Comparison of ENCODE assay signal across 1 cellular context in the genomic region with DNA sequence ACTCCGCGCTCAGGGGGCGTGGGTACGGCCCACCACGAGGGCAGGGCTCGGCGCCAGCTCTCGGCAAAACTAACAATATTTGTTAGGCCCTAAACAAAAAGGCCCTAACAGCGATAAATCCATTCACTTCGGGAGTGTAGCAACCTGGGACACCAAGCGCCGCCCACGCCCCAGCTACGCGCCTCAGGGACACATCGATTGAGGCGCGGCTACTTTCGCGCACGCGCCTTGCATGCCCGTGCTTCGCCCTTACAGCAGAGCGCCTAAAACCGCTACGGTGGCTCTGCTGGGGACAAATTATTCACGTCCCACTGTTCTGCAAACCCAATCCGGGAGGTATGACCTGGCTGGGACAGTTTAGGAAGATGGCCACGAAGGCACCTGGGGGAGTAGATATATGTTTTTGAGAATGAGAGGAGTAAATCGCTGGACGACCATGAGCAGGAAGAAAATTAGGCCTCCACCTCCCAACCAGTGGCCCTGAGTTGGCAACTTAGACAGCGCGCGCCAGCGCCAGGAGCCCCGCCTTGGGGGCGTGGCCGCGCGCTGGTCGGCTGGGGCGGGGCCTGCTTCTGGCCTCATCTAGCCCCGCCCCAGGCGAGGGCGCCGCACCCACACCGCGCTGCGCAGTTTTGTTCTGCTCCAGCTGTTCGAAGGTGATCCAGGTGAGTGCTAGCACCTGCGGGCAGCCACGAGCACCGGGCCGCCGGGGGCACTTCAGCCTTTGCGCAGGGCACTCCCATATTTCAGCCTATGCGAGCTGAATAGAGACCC.
TF ChIP-seq lines count a peak whose summit lies in the region.

A gene (plus strand): TSS at position 606 of the 774 bp plus-strand sequence. CDS start 18,614 bp downstream, outside the sequence.

TF ChIP-seq in HEK293, 187 proteins besides CTCF, POLR2A, EP300 and RAD21 (continued from another document):
- TF ChIP-seq, protein P1, sequence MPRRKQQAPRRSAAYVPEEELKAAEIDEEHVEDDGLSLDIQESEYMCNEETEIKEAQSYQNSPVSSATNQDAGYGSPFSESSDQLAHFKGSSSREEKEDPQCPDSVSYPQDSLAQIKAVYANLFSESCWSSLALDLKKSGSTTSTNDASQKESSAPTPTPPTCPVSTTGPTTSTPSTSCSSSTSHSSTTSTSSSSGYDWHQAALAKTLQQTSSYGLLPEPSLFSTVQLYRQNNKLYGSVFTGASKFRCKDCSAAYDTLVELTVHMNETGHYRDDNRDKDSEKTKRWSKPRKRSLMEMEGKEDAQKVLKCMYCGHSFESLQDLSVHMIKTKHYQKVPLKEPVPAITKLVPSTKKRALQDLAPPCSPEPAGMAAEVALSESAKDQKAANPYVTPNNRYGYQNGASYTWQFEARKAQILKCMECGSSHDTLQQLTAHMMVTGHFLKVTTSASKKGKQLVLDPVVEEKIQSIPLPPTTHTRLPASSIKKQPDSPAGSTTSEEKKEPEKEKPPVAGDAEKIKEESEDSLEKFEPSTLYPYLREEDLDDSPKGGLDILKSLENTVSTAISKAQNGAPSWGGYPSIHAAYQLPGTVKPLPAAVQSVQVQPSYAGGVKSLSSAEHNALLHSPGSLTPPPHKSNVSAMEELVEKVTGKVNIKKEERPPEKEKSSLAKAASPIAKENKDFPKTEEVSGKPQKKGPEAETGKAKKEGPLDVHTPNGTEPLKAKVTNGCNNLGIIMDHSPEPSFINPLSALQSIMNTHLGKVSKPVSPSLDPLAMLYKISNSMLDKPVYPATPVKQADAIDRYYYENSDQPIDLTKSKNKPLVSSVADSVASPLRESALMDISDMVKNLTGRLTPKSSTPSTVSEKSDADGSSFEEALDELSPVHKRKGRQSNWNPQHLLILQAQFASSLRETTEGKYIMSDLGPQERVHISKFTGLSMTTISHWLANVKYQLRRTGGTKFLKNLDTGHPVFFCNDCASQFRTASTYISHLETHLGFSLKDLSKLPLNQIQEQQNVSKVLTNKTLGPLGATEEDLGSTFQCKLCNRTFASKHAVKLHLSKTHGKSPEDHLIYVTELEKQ (tag by site-specific recombination; IDR thresholded peaks at IDR 0.05; ENCODE audit: borderline replicate concordance), result 0 out of 2 replicates have a peak, but pooled peaks have one; percentile 7
- TF ChIP-seq, protein P2, sequence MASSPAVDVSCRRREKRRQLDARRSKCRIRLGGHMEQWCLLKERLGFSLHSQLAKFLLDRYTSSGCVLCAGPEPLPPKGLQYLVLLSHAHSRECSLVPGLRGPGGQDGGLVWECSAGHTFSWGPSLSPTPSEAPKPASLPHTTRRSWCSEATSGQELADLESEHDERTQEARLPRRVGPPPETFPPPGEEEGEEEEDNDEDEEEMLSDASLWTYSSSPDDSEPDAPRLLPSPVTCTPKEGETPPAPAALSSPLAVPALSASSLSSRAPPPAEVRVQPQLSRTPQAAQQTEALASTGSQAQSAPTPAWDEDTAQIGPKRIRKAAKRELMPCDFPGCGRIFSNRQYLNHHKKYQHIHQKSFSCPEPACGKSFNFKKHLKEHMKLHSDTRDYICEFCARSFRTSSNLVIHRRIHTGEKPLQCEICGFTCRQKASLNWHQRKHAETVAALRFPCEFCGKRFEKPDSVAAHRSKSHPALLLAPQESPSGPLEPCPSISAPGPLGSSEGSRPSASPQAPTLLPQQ (tag by site-specific recombination; IDR thresholded peaks at IDR 0.05), result peak; percentile 80; the same call in 1 of the 2 replicates
- TF ChIP-seq ZNF112 (tag by site-specific recombination; IDR thresholded peaks at IDR 0.05) (no peak), ZNF561 (tag by site-specific recombination; IDR thresholded peaks at IDR 0.05; ENCODE audit: borderline replicate concordance) (peak; percentile 94; the same call in 1 of the 2 replicates), SP3 (tag by site-specific recombination; IDR thresholded peaks at IDR 0.05) (peak; percentile 92), ZNF501 (tag by site-specific recombination; IDR thresholded peaks at IDR 0.05) (peak; percentile 92; the same call in 1 of the 2 replicates), ZNF610 (tag by site-specific recombination; IDR thresholded peaks at IDR 0.05; ENCODE audit: borderline replicate concordance) (peak; percentile 89), ZNF202 (tag by site-specific recombination; IDR thresholded peaks at IDR 0.05; ENCODE audit: borderline replicate concordance) (no peak), ZNF324 (tag by site-specific recombination; IDR thresholded peaks at IDR 0.05) (peak; percentile 66; the same call in 1 of the 2 replicates), ZNF140 (tag by site-specific recombination; IDR thresholded peaks at IDR 0.05) (no peak), KLF10 (tag by site-specific recombination; IDR thresholded peaks at IDR 0.05) (peak; percentile 60; the same call in 1 of the 2 replicates), ZNF169 (tag by site-specific recombination; IDR thresholded peaks at IDR 0.05) (no peak), ZNF623 (tag by site-specific recombination; IDR thresholded peaks at IDR 0.05) (peak; percentile 24; the same call in 1 of the 2 replicates), SP7 (tag by site-specific recombination; IDR thresholded peaks at IDR 0.05) (peak; percentile 84), EGR2 (tag by site-specific recombination; IDR thresholded peaks at IDR 0.05; ENCODE audit: low read depth) (peak; percentile 61), ZNF335 (tag by site-specific recombination; conservative IDR thresholded peaks at IDR 0.05) (peak; percentile 94), ZNF654 (tag by site-specific recombination; IDR thresholded peaks at IDR 0.05; ENCODE audit: low read depth) (no peak), TRIM28 (IDR thresholded peaks at IDR 0.05; ENCODE audit: borderline replicate concordance, low read length) (peak; percentile 68), ZNF404 (tag by site-specific recombination; IDR thresholded peaks at IDR 0.05) (no peak), ZNF211 (tag by site-specific recombination; IDR thresholded peaks at IDR 0.05; ENCODE audit: low read depth) (no peak), KLF7 (tag by site-specific recombination; IDR thresholded peaks at IDR 0.05; ENCODE audit: borderline replicate concordance) (peak; percentile 51; the same call in 1 of the 2 replicates), GLIS1 (tag by site-specific recombination; IDR thresholded peaks at IDR 0.05) (peak; percentile 75), SP2 (tag by site-specific recombination; IDR thresholded peaks at IDR 0.05) (peak; percentile 60), ZFP69B (tag by site-specific recombination; IDR thresholded peaks at IDR 0.05) (peak; percentile 62; the same call in 1 of the 2 replicates), ZNF341 (tag by site-specific recombination; IDR thresholded peaks at IDR 0.05; ENCODE audit: low read depth) (peak; percentile 61), KLF8 (tag by site-specific recombination; IDR thresholded peaks at IDR 0.05) (peak; percentile 87), ZNF2 (tag by site-specific recombination; IDR thresholded peaks at IDR 0.05) (peak; percentile 84; the same call in 1 of the 2 replicates)
- TF ChIP-seq, protein P3, sequence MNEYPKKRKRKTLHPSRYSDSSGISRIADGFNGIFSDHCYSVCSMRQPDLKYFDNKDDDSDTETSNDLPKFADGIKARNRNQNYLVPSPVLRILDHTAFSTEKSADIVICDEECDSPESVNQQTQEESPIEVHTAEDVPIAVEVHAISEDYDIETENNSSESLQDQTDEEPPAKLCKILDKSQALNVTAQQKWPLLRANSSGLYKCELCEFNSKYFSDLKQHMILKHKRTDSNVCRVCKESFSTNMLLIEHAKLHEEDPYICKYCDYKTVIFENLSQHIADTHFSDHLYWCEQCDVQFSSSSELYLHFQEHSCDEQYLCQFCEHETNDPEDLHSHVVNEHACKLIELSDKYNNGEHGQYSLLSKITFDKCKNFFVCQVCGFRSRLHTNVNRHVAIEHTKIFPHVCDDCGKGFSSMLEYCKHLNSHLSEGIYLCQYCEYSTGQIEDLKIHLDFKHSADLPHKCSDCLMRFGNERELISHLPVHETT (tag by site-specific recombination; IDR thresholded peaks at IDR 0.05), result peak; percentile 61
- TF ChIP-seq, protein P4, sequence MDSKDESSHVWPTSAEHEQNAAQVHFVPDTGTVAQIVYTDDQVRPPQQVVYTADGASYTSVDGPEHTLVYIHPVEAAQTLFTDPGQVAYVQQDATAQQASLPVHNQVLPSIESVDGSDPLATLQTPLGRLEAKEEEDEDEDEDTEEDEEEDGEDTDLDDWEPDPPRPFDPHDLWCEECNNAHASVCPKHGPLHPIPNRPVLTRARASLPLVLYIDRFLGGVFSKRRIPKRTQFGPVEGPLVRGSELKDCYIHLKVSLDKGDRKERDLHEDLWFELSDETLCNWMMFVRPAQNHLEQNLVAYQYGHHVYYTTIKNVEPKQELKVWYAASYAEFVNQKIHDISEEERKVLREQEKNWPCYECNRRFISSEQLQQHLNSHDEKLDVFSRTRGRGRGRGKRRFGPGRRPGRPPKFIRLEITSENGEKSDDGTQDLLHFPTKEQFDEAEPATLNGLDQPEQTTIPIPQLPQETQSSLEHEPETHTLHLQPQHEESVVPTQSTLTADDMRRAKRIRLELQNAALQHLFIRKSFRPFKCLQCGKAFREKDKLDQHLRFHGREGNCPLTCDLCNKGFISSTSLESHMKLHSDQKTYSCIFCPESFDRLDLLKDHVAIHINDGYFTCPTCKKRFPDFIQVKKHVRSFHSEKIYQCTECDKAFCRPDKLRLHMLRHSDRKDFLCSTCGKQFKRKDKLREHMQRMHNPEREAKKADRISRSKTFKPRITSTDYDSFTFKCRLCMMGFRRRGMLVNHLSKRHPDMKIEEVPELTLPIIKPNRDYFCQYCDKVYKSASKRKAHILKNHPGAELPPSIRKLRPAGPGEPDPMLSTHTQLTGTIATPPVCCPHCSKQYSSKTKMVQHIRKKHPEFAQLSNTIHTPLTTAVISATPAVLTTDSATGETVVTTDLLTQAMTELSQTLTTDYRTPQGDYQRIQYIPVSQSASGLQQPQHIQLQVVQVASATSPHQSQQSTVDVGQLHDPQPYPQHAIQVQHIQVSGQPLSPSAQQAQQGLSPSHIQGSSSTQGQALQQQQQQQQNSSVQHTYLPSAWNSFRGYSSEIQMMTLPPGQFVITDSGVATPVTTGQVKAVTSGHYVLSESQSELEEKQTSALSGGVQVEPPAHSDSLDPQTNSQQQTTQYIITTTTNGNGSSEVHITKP (tag by site-specific recombination; IDR thresholded peaks at IDR 0.05), result peak; percentile 75
- TF ChIP-seq, protein P5, sequence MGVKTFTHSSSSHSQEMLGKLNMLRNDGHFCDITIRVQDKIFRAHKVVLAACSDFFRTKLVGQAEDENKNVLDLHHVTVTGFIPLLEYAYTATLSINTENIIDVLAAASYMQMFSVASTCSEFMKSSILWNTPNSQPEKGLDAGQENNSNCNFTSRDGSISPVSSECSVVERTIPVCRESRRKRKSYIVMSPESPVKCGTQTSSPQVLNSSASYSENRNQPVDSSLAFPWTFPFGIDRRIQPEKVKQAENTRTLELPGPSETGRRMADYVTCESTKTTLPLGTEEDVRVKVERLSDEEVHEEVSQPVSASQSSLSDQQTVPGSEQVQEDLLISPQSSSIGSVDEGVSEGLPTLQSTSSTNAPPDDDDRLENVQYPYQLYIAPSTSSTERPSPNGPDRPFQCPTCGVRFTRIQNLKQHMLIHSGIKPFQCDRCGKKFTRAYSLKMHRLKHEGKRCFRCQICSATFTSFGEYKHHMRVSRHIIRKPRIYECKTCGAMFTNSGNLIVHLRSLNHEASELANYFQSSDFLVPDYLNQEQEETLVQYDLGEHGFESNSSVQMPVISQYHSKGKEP (tag by site-specific recombination; IDR thresholded peaks at IDR 0.05), result 0 out of 2 replicates have a peak, but pooled peaks have one; percentile 13
- TF ChIP-seq, protein P6, sequence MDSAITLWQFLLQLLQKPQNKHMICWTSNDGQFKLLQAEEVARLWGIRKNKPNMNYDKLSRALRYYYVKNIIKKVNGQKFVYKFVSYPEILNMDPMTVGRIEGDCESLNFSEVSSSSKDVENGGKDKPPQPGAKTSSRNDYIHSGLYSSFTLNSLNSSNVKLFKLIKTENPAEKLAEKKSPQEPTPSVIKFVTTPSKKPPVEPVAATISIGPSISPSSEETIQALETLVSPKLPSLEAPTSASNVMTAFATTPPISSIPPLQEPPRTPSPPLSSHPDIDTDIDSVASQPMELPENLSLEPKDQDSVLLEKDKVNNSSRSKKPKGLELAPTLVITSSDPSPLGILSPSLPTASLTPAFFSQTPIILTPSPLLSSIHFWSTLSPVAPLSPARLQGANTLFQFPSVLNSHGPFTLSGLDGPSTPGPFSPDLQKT (IDR thresholded peaks at IDR 0.05; ENCODE audit: borderline replicate concordance, low read depth, low read length), result no peak
TF ChIP-seq in HEK293: peak in this region for 54.
